ENCODE assay signal across 9 cellular contexts in the genomic region with DNA sequence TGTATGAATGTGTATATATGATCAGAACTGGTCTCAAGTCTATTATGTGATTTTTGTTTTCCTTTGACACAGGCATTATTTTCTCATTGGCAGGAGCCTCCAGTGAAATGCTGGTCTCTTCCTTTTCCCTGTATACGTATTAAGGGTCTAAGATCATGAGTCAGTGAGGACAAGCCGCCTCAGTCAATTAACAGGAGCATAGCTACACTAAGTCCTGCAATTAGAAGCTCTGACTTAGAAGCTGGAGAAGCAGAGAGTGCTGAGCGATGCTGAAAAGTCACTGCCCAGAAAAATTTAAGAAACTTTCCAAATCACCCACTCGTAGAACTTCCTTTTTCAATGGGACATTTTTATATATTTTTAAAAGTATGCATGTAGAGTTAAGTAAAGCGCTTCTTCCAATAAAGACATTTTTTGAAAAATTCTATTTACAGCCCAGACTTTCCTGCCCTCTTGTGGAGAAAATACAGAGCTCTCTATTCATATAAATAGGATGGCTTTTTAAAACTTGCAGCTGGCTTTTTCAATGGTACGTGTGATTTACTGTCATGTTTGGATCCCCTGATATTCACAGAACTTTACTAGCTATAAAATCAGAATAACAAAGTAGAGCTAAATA.
DNase-seq lines count a peak whose midpoint lies in the region; ATAC-seq, FAIRE-seq and TF ChIP-seq lines count a peak whose summit lies in the region.
"Had no signal": no experiment of that assay in that cellular context is flagged by ENCODE, and none has a peak within 500 bp of the region (broad histone marks: within the 10 kb centered on the region; RNA-seq: fewer than 3 reads in every experiment).

No MANE protein-coding gene starts in this region.

- H3K9ac ChIP-seq in HUES48 (ENCODE audit: low read depth, low read length): no peak overlapping the region
- no peak overlapping the region for H3K9ac ChIP-seq in HepG2 (ENCODE audit: insufficient read depth, low read depth, low read length)

- H3K4me3 Mint-ChIP-seq in T-helper 17 cell: no peak overlapping the region
- H3K4me3 Mint-ChIP-seq: dendritic cell treated with granulocyte-macrophage colony-stimulating factor and Interleukin-4, amounts not matched to agents 40 ng/mL and 50 ng/mL, for 4 days had no signal

- 16% methylated on average over 6 of the region's 6 CpGs for WGBS in HepG2 (ENCODE audit: low lambda C conversion rate)

- DNase-seq in AG20443 (ENCODE audit: low spot score) (peak; percentile 24), HepG2 (ENCODE audit: low spot score) (no peak), T-helper 17 cell (no peak), gastrocnemius medialis (no peak)

- TF ChIP-seq EP300 in HepG2 (IDR thresholded peaks at IDR 0.05; ENCODE audit: low read depth in 2 of 2, low read length in 2 of 2) (no peak), HepG2 (CRISPR knock-in tag; IDR thresholded peaks at IDR 0.05; ENCODE audit: borderline replicate concordance) (no peak)

- no peak overlapping the region for H3K27ac Mint-ChIP-seq in T-helper 17 cell
- H3K27ac Mint-ChIP-seq: dendritic cell treated with granulocyte-macrophage colony-stimulating factor and Interleukin-4, amounts not matched to agents 40 ng/mL and 50 ng/mL, for 4 days had no signal

- H3K27me3 ChIP-seq in HUES48 (ENCODE audit: control insufficient read depth, insufficient read depth, low read length) (no peaks in the 10 kb centered on the region), HepG2 (ENCODE audit: control insufficient read depth in 1 of 2, insufficient read depth in 2 of 2, low read length in 2 of 2) (peaks cover 0 to 16% of the 10 kb centered on the region in 2 experiments; a peak in 1 of 5 replicates), gastrocnemius medialis (no peaks in the 10 kb centered on the region)

- no peak; the same call in 2 of the 3 replicates for ATAC-seq in HepG2
- no peak for ATAC-seq in T-helper 17 cell
- ATAC-seq in GM21360 (IDR thresholded peaks at IDR 0.05; ENCODE audit: unreplicated experiment): no peak
- ATAC-seq in gastrocnemius medialis: no peak
- ATAC-seq in HG03442 (IDR thresholded peaks at IDR 0.05; ENCODE audit: unreplicated experiment): no peak

- no peak overlapping the region for H3K4me2 ChIP-seq in HepG2 (ENCODE audit: low read depth, low read length)

- 0 out of 2 replicates have a peak overlapping the region, but pooled peaks have one; percentile 30 for H3K4me3 ChIP-seq in HUES48 (ENCODE audit: low read depth, low read length)
- H3K4me3 ChIP-seq in HepG2 (replicated peaks in 1 of 3; ENCODE audit: insufficient read depth in 1 of 3, low read depth in 2 of 3, low read length in 3 of 3): no peak overlapping the region
- no peak overlapping the region for H3K4me3 ChIP-seq in gastrocnemius medialis

- H3K27ac ChIP-seq in HUES48 (ENCODE audit: low read depth, low read length) (no peak overlapping the region), VCaP (no peak overlapping the region), HepG2 (ENCODE audit: extremely low read length, insufficient read depth, low read length) (no peak overlapping the region), gastrocnemius medialis (no peak overlapping the region)

- peaks cover 7% of the 10 kb centered on the region for H3K4me1 ChIP-seq in HUES48 (ENCODE audit: control insufficient read depth, insufficient read depth, low read length)
- H3K4me1 ChIP-seq in HepG2 (ENCODE audit: insufficient read depth, low read length): no peaks in the 10 kb centered on the region
- no peaks in the 10 kb centered on the region for H3K4me1 ChIP-seq in gastrocnemius medialis

- peaks cover 51% of the 10 kb centered on the region for H3K27me3 Mint-ChIP-seq in T-helper 17 cell
- H3K27me3 Mint-ChIP-seq: dendritic cell treated with granulocyte-macrophage colony-stimulating factor and Interleukin-4, amounts not matched to agents 40 ng/mL and 50 ng/mL, for 4 days had no signal

- H3K4me1 Mint-ChIP-seq in T-helper 17 cell: peaks cover 4% of the 10 kb centered on the region

- FAIRE-seq in HepG2 (lab: Jason Lieb, UNC): no peak

- no peak overlapping the region for H2AFZ ChIP-seq in HepG2 (ENCODE audit: low read length)

- TF ChIP-seq POLR2A in HepG2 (IDR thresholded peaks at IDR 0.05; ENCODE audit: insufficient read depth in 1 of 2, low read depth in 2 of 2, low read length in 2 of 2): no peak
- no peak for TF ChIP-seq POLR2A in gastrocnemius medialis (IDR thresholded peaks at IDR 0.05)

- H3K9me3 ChIP-seq in HUES48 (ENCODE audit: control insufficient read depth, insufficient read depth, low read length) (no peaks in the 10 kb centered on the region), HepG2 (ENCODE audit: low read length) (no peaks in the 10 kb centered on the region), T-helper 17 cell (ENCODE audit: control insufficient read depth, low read length, poor library complexity, severe bottlenecking) (no peaks in the 10 kb centered on the region), gastrocnemius medialis (no peaks in the 10 kb centered on the region)

- no peaks in the 10 kb centered on the region for H3K79me2 ChIP-seq in HepG2 (ENCODE audit: insufficient read depth, low read length)

- CTCF ChIA-PET in HepG2 (lab: Yijun Ruan, JAX; ENCODE audit: low intra/inter-chr PET ratio, low total read pairs): no interaction called here

- H3K36me3 Mint-ChIP-seq in T-helper 17 cell (ENCODE audit: low read depth): peaks cover 6% of the 10 kb centered on the region

- intact Hi-C loops in HepG2 (cut with micrococcal nuclease; ENCODE audit: unreplicated experiment) (no loop called here), gastrocnemius medialis (cut with DNase I; ENCODE audit: low total_unique reads) (no loop called here)

- TF ChIP-seq RAD21 in HepG2 (CRISPR knock-in tag; IDR thresholded peaks at IDR 0.05): no peak

- POLR2A ChIA-PET in HepG2 (lab: Yijun Ruan, JAX): no interaction called here

- no TSS peak for BruUV-seq in HepG2 (replicated peaks; lab: Mats Ljungman, UMichigan)

- TF ChIP-seq CTCF in VCaP (conservative IDR thresholded peaks at IDR 0.05) (peak; percentile 80), HepG2 (CRISPR knock-in tag; IDR thresholded peaks at IDR 0.05) (peak; percentile 20; the same call in 1 of the 2 replicates), gastrocnemius medialis (IDR thresholded peaks at IDR 0.05 in 4 of 5, conservative IDR thresholded peaks at IDR 0.05 in 1 of 5) (peak in 1 of 5 experiments; percentile 28)

- in situ Hi-C loops in HepG2 (cut with HindIII; ENCODE audit: extremely low pct_ligation_motif_present, low pct_unique_long_range_greater_than_20kb) (no loop called here), gastrocnemius medialis (cut with MboI; ENCODE audit: low sequenced_read_pairs in 4 of 4) (no loop called here)

- no peaks in the 10 kb centered on the region; the same call in 1 of the 2 replicates for H4K20me1 ChIP-seq in HepG2 (ENCODE audit: insufficient read depth, low read length)

- H3K36me3 ChIP-seq in HUES48 (ENCODE audit: control insufficient read depth, insufficient read depth, low read length) (no peaks in the 10 kb centered on the region), HepG2 (replicated peaks in 1 of 2; ENCODE audit: control insufficient read depth in 1 of 2, insufficient read depth in 2 of 2, low read length in 2 of 2) (no peaks in the 10 kb centered on the region), gastrocnemius medialis (no peaks in the 10 kb centered on the region)

TF ChIP-seq in HepG2, 621 proteins besides CTCF, POLR2A, EP300 and RAD21:
- TF ChIP-seq HMGA1 (CRISPR knock-in tag; conservative IDR thresholded peaks at IDR 0.05): no peak
- TF ChIP-seq AGO1 (IDR thresholded peaks at IDR 0.05; ENCODE audit: low read depth, low read length, poor library complexity, severe bottlenecking): no peak
- no peak for TF ChIP-seq TEAD3 (CRISPR knock-in tag; optimal IDR thresholded peaks at IDR 0.05; ENCODE audit: borderline replicate concordance)
- no peak for TF ChIP-seq ZNF484 (CRISPR knock-in tag; IDR thresholded peaks at IDR 0.05; ENCODE audit: borderline replicate concordance, low read depth)
- no peak for TF ChIP-seq ZNF850 (CRISPR knock-in tag; conservative IDR thresholded peaks at IDR 0.05)
- no peak for TF ChIP-seq TCF7 (IDR thresholded peaks at IDR 0.05; ENCODE audit: low read depth)
- no peak for TF ChIP-seq SOX6 (IDR thresholded peaks at IDR 0.05)
- no peak for TF ChIP-seq SOX6 (CRISPR knock-in tag; IDR thresholded peaks at IDR 0.05)
- TF ChIP-seq SMYD3 (CRISPR knock-in tag; IDR thresholded peaks at IDR 0.05): no peak
- TF ChIP-seq, protein P1, sequence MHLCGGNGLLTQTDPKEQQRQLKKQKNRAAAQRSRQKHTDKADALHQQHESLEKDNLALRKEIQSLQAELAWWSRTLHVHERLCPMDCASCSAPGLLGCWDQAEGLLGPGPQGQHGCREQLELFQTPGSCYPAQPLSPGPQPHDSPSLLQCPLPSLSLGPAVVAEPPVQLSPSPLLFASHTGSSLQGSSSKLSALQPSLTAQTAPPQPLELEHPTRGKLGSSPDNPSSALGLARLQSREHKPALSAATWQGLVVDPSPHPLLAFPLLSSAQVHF (CRISPR knock-in tag; IDR thresholded peaks at IDR 0.05): no peak
- TF ChIP-seq ZNF792 (CRISPR knock-in tag; IDR thresholded peaks at IDR 0.05): no peak
- 0 out of 2 replicates have a peak, but pooled peaks have one; percentile 12 for TF ChIP-seq SMC3 (IDR thresholded peaks at IDR 0.05; ENCODE audit: low read length)
- no peak for TF ChIP-seq ZNF709 (CRISPR knock-in tag; IDR thresholded peaks at IDR 0.05)
- peak; percentile 30 for TF ChIP-seq STAG1 (CRISPR knock-in tag; IDR thresholded peaks at IDR 0.05)
- TF ChIP-seq ZNF556 (CRISPR knock-in tag; IDR thresholded peaks at IDR 0.05; ENCODE audit: borderline replicate concordance): no peak
- TF ChIP-seq FOXC1 (CRISPR knock-in tag; IDR thresholded peaks at IDR 0.05; ENCODE audit: borderline replicate concordance): no peak
- no peak for TF ChIP-seq ZFP36 (IDR thresholded peaks at IDR 0.05; ENCODE audit: borderline replicate concordance, low read depth, low read length, partially characterized antibody)
